10 cellular contexts compared by ENCODE assay signal in genomic region chr1:99005537-99005942, GRCh38. TPM values are rescaled to one million over a fixed set of nuclear protein-coding genes. Genes with fewer than 3 reads are reported as not detected.
DNase-seq lines count a peak whose midpoint lies in the region; ATAC-seq, FAIRE-seq and TF ChIP-seq lines count a peak whose summit lies in the region.
"Had no signal": no experiment of that assay in that cellular context is flagged by ENCODE, and none has a peak within 500 bp of the region (broad histone marks: within the 10 kb centered on the region; RNA-seq: fewer than 3 reads in every experiment).

No MANE protein-coding gene starts in this region.

- CTCF ChIA-PET in CD4-positive, alpha-beta memory T cell (lab: Charles Lee; ENCODE audit: partially characterized antibody): interaction anchor here (1.4 kb wide), 1 partner anchor 211 kb away, joined by 4 read pairs; no protein-coding TSS in a partner anchor

- no peak for DNase-seq in CD4-positive, alpha-beta memory T cell
- peak in 1 of 2 experiments; percentile 24 for DNase-seq in HAP-1 (ENCODE audit: low spot score in 2 of 2)
- no peak for DNase-seq in natural killer cell
- DNase-seq in dermis blood vessel endothelial cell: no peak
- DNase-seq in frontal cortex (ENCODE audit: low spot score in 2 of 2): no peak
- no peak for DNase-seq in upper lobe of right lung

- H3K27ac ChIP-seq in CD4-positive, alpha-beta memory T cell (ENCODE audit: low read depth, low read length): no peak overlapping the region
- H3K27ac ChIP-seq in cingulate gyrus (ENCODE audit: low read depth, low read length) (peak overlapping the region; percentile 75), upper lobe of right lung (no peak overlapping the region)
- H3K27ac ChIP-seq: ovary had no signal

- no peaks in the 10 kb centered on the region for H3K36me3 Mint-ChIP-seq in CD4-positive, alpha-beta memory T cell
- H3K36me3 Mint-ChIP-seq in natural killer cell: no peaks in the 10 kb centered on the region

- peak overlapping the region; percentile 21 to 83 (median 76) for H3K4me3 Mint-ChIP-seq in CD4-positive, alpha-beta memory T cell
- peak overlapping the region; percentile 47 for H3K4me3 Mint-ChIP-seq in natural killer cell

- H3K36me3 ChIP-seq in CD4-positive, alpha-beta memory T cell (ENCODE audit: insufficient read depth, low read length): no peaks in the 10 kb centered on the region
- H3K36me3 ChIP-seq in HAP-1 (replicated peaks): no peaks in the 10 kb centered on the region
- no peaks in the 10 kb centered on the region for H3K36me3 ChIP-seq in upper lobe of right lung
- H3K36me3 ChIP-seq: ovary had no signal

- peaks cover 29 to 40% of the 10 kb centered on the region in 2 donors for H3K27me3 Mint-ChIP-seq in CD4-positive, alpha-beta memory T cell
- peaks cover 12 to 51% of the 10 kb centered on the region in 2 donors for H3K27me3 Mint-ChIP-seq in natural killer cell (ENCODE audit: low read depth in 2 of 2)

- H3K4me1 Mint-ChIP-seq in CD4-positive, alpha-beta memory T cell: peaks cover 5 to 7% (median 6%) of the 10 kb centered on the region in 4 donors
- H3K4me1 Mint-ChIP-seq in natural killer cell: no peaks in the 10 kb centered on the region

- intact Hi-C loops in CD4-positive, alpha-beta memory T cell (cut with micrococcal nuclease): no loop called here
- intact Hi-C loops in natural killer cell (cut with micrococcal nuclease): no loop called here
- intact Hi-C loops in upper lobe of right lung (cut with DNase I): no loop called here

- no peak overlapping the region for H3K4me3 ChIP-seq in CD4-positive, alpha-beta memory T cell (ENCODE audit: low read length in 2 of 2)
- H3K4me3 ChIP-seq in HAP-1 (peak overlapping the region; percentile 36; the same call in 1 of the 2 replicates), upper lobe of right lung (no peak overlapping the region)
- H3K4me3 ChIP-seq: ovary had no signal

- H3K27ac Mint-ChIP-seq in CD4-positive, alpha-beta memory T cell: no peak overlapping the region
- no peak overlapping the region for H3K27ac Mint-ChIP-seq in natural killer cell

- POLR2A ChIA-PET in CD4-positive, alpha-beta memory T cell (lab: Charles Lee; ENCODE audit: partially characterized antibody): no interaction called here

- H3K9me3 Mint-ChIP-seq in CD4-positive, alpha-beta memory T cell: no peaks in the 10 kb centered on the region
- H3K9me3 Mint-ChIP-seq in natural killer cell: peaks cover 0 to under 1% of the 10 kb centered on the region in 2 donors

- H3K9me3 ChIP-seq in CD4-positive, alpha-beta memory T cell (ENCODE audit: control insufficient read depth in 1 of 2, low read length in 2 of 2): no peaks in the 10 kb centered on the region
- no peaks in the 10 kb centered on the region for H3K9me3 ChIP-seq in HAP-1
- no peaks in the 10 kb centered on the region for H3K9me3 ChIP-seq in upper lobe of right lung
- H3K9me3 ChIP-seq: ovary had no signal

- FAIRE-seq in frontal cortex (lab: Jason Lieb, UNC): no peak
- FAIRE-seq: keratinocyte had no signal

- peaks cover 7% of the 10 kb centered on the region for H3K4me1 ChIP-seq in CD4-positive, alpha-beta memory T cell (ENCODE audit: insufficient read depth, low read length)
- H3K4me1 ChIP-seq in HAP-1 (no peaks in the 10 kb centered on the region), upper lobe of right lung (peaks cover 4% of the 10 kb centered on the region)

- no peak for ATAC-seq in natural killer cell
- ATAC-seq in GM18870 (IDR thresholded peaks at IDR 0.05; ENCODE audit: unreplicated experiment): no peak
- ATAC-seq in upper lobe of right lung: no peak

- H3K27me3 ChIP-seq in CD4-positive, alpha-beta memory T cell (ENCODE audit: insufficient read depth, low read length): peaks cover 22% of the 10 kb centered on the region
- H3K27me3 ChIP-seq in HAP-1 (ENCODE audit: low read depth) (no peaks in the 10 kb centered on the region), upper lobe of right lung (peaks cover 61% of the 10 kb centered on the region)
- H3K27me3 ChIP-seq: ovary had no signal

- in situ Hi-C loops in HAP-1 (cut with MboI; ENCODE audit: low sequenced_read_pairs): no loop called here

- TF ChIP-seq CTCF in natural killer cell (IDR thresholded peaks at IDR 0.05) (no peak), upper lobe of right lung (IDR thresholded peaks at IDR 0.05) (no peak)

RNA-seq across cellular contexts. Expression of gene PLPPR5, which starts 0.9 kb away (rescaled TPM):
- total RNA-seq in CD4-positive, alpha-beta memory T cell: not detected
- not detected for polyA plus RNA-seq in CD4-positive, alpha-beta memory T cell
- total RNA-seq in natural killer cell (not detected), dermis blood vessel endothelial cell (not detected in 2 replicates), frontal cortex (70.9 TPM), upper lobe of right lung (not detected)
- total RNA-seq: ovary had no signal
- polyA plus RNA-seq: ovary had no signal

Comparison
In these comparisons a context has a peak if more than half of its experiments do, and no peak if none do; other contexts are left out.
1. RNA of gene PLPPR5, which starts 0.9 kb away (total RNA-seq): 70.9 TPM in frontal cortex (single experiment); not detected in CD4-positive, alpha-beta memory T cell, not detected in natural killer cell, not detected in dermis blood vessel endothelial cell and not detected in upper lobe of right lung (single experiment); every median in the first group is over 10 times any median in the second.